In the genomic region with DNA sequence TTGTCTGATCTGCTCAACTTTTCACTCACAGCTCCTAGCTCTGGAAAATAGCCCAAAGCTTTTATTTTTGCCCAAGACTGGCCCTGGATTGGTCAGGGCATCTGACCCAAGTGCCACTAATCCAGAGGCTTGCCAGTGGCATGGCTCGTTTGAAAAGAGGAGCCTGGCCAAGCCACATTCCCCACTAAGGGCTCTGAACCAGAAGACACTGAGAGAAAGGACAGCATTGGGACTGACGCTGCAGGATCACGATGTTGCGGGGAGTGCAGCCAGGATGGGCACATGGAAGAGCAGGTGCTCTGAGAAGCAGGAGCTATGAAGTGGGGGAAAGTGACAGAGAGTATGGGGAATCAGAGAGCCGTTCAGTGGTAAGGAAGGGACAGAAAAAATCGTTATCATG, we compare ENCODE assay signal across 21 cellular contexts. TPM values are rescaled to one million over a fixed set of nuclear protein-coding genes. Genes with fewer than 3 reads are reported as not detected.
DNase-seq lines count a peak whose midpoint lies in the region; ATAC-seq and TF ChIP-seq lines count a peak whose summit lies in the region.
"Had no signal": no experiment of that assay in that cellular context is flagged by ENCODE, and none has a peak within 500 bp of the region (broad histone marks: within the 10 kb centered on the region; RNA-seq: fewer than 3 reads in every experiment).

No MANE protein-coding gene starts in this region.

- peak overlapping the region; percentile 23; the same call in 1 of the 2 replicates for H4K5ac ChIP-seq in IMR-90 (ENCODE audit: low read depth, low read length)

- BruUV-seq in IMR-90 (replicated peaks; lab: Mats Ljungman, UMichigan) = no TSS peak

- H3K4me1 ChIP-seq in IMR-90 (ENCODE audit: control insufficient read depth, insufficient read depth, low read length) (peaks cover 9% of the 10 kb centered on the region), ascending aorta (peaks cover 14 to 42% of the 10 kb centered on the region in 2 donors), thoracic aorta (ENCODE audit: control insufficient read depth in 1 of 2, low read depth in 2 of 2) (peaks cover 21 to 52% of the 10 kb centered on the region in 2 donors)
- H3K4me1 ChIP-seq: parathyroid adenoma had no signal

- H4K91ac ChIP-seq in IMR-90 (ENCODE audit: insufficient read depth, low read depth, low read length) = peak overlapping the region; percentile 82

- H3K27me3 ChIP-seq in IMR-90 (ENCODE audit: control insufficient read depth, insufficient read depth, low read length) (no peaks in the 10 kb centered on the region), ascending aorta (no peaks in the 10 kb centered on the region), thoracic aorta (replicated peaks; ENCODE audit: insufficient read depth) (no peaks in the 10 kb centered on the region)

- no peak overlapping the region for H3K4me2 ChIP-seq in IMR-90 (ENCODE audit: low read depth, low read length)

- H3K79me1 ChIP-seq in IMR-90 (ENCODE audit: low read depth in 1 of 2, low read length in 2 of 2) = no peaks in the 10 kb centered on the region

- H2AFZ ChIP-seq in IMR-90 (replicated peaks; ENCODE audit: low read length, poor library complexity) = peak overlapping the region; percentile 9
- H2AFZ ChIP-seq: parathyroid adenoma had no signal

- H3K4ac ChIP-seq in IMR-90 (ENCODE audit: low read depth, low read length) = peak overlapping the region; percentile 92

- H3K56ac ChIP-seq in IMR-90 (ENCODE audit: extremely low read depth, insufficient read depth, low read length) = no peak overlapping the region

- no peaks in the 10 kb centered on the region for H4K20me1 ChIP-seq in IMR-90 (ENCODE audit: insufficient read depth, low read length)

- H4K8ac ChIP-seq in IMR-90 (ENCODE audit: low read depth in 2 of 2, low read length in 2 of 2) = peak overlapping the region; percentile 48 to 75; a peak in 2 of 4 replicates

- peak overlapping the region; percentile 93 for H2AK5ac ChIP-seq in IMR-90 (ENCODE audit: low read depth, low read length)

- in situ Hi-C loops in IMR-90 (cut with MboI; ENCODE audit: low sequenced_read_pairs) = no loop called here

- H3K9me3 ChIP-seq in IMR-90 (ENCODE audit: control insufficient read depth, insufficient read depth, low read length) (no peaks in the 10 kb centered on the region), ascending aorta (no peaks in the 10 kb centered on the region), thoracic aorta (no peaks in the 10 kb centered on the region)
- H3K9me3 ChIP-seq: esophagus squamous epithelium, left lung had no signal

- no peak overlapping the region for H3K9ac ChIP-seq in IMR-90 (ENCODE audit: low read depth, low read length)
- H3K9ac ChIP-seq: parathyroid adenoma had no signal

- POLR2A ChIA-PET in IMR-90 (lab: Charles Lee; ENCODE audit: unreplicated experiment) = no interaction called here

- CTCF ChIA-PET in IMR-90 (lab: Yijun Ruan, JAX) = interaction anchor here (1.3 kb wide), 1 partner anchor 461 kb away, joined by 4 read pairs; no protein-coding TSS in a partner anchor

- no peak for TF ChIP-seq POLR2A in IMR-90 (IDR thresholded peaks at IDR 0.05; ENCODE audit: low read depth, low read length)

- H2BK120ac ChIP-seq in IMR-90 (ENCODE audit: low read depth, low read length) = peak overlapping the region; percentile 90

- H3K4me3 ChIP-seq in IMR-90 (ENCODE audit: insufficient read depth, low read depth, low read length) = no peak overlapping the region
- H3K4me3 ChIP-seq in ascending aorta = no peak overlapping the region
- peak overlapping the region; percentile 43 for H3K4me3 ChIP-seq in thoracic aorta
- H3K4me3 ChIP-seq: esophagus squamous epithelium, left lung, SK-N-MC had no signal

- peaks cover 19% of the 10 kb centered on the region for H3K9me1 ChIP-seq in IMR-90 (ENCODE audit: insufficient read depth, low read length)

- H3K14ac ChIP-seq in IMR-90 (replicated peaks; ENCODE audit: low read depth, low read length) = peak overlapping the region; percentile 72

- TF ChIP-seq CTCF in IMR-90 (conservative IDR thresholded peaks at IDR 0.05; ENCODE audit: low read depth, low read length) (no peak), ascending aorta (IDR thresholded peaks at IDR 0.05) (no peak), thoracic aorta (IDR thresholded peaks at IDR 0.05) (no peak)

- no peak overlapping the region; the same call in 1 of the 2 replicates for H3K27ac ChIP-seq in IMR-90 (ENCODE audit: insufficient read depth, low read length)
- H3K27ac ChIP-seq in ascending aorta = peak overlapping the region; percentile 92 to 97
- peak overlapping the region; percentile 98 for H3K27ac ChIP-seq in thoracic aorta
- H3K27ac ChIP-seq: left lung, parathyroid adenoma, SK-N-MC had no signal

- H2BK5ac ChIP-seq in IMR-90 (ENCODE audit: low read depth, low read length, poor library complexity, severe bottlenecking) = peak overlapping the region; percentile 88

- H3K23ac ChIP-seq in IMR-90 (ENCODE audit: low read depth, low read length) = peak overlapping the region; percentile 64

- peak overlapping the region; percentile 94 for H2BK20ac ChIP-seq in IMR-90 (ENCODE audit: low read depth, low read length)

- intact Hi-C loops in IMR-90 (cut with micrococcal nuclease) = no loop called here
- intact Hi-C loops in ascending aorta (cut with DNase I) = loop anchor here (2.0 to 10.0 kb wide), 5 partner anchors 35 to 1371 kb away; partner anchors contain the start of genes SIKE1 and SLC22A15

- H2BK15ac ChIP-seq in IMR-90 (ENCODE audit: low read depth, low read length) = peak overlapping the region; percentile 79

- H3K36me3 ChIP-seq in IMR-90 (ENCODE audit: control insufficient read depth, insufficient read depth, low read length) (no peaks in the 10 kb centered on the region), ascending aorta (no peaks in the 10 kb centered on the region), thoracic aorta (no peaks in the 10 kb centered on the region)
- H3K36me3 ChIP-seq: esophagus squamous epithelium, left lung had no signal

- no peak for ATAC-seq in IMR-90 (ENCODE audit: low read depth)
- no peak for ATAC-seq in thoracic aorta (ENCODE audit: insufficient number of reproducible peaks, low FRiP score, low read depth)
- ATAC-seq: activated CD8-positive, alpha-beta T cell treated with anti-CD3 and anti-CD28 coated beads, Interleukin-2, amount 10 ng/mL, durations not matched to agents 7 days and 5 days; stimulated activated memory B cell treated with anti-CD40 and anti-IgM and Interleukin-4, amounts not matched to agents 10 μg/mL and 1 μg/mL and 100 μg/mL, for 72 hours had no signal

- WGBS in IMR-90 (ENCODE audit: extremely low coverage in 2 of 2, insufficient read length in 1 of 2), 2 experiments = 100% methylated on average over 3 of the region's 6 CpGs; no CpG with 5 or more reads in 1 of the 2 experiments

- dilution Hi-C loops in IMR-90 (cut with HindIII; ENCODE audit: low sequenced_read_pairs, unreplicated experiment) = loop anchor here (25.0 kb wide), 1 partner anchor 453 kb away; no protein-coding TSS in a partner anchor

- peak overlapping the region; percentile 66; the same call in 1 of the 2 replicates for H3K18ac ChIP-seq in IMR-90 (ENCODE audit: low read depth, low read length)

- TF ChIP-seq RAD21 in IMR-90 (IDR thresholded peaks at IDR 0.05; ENCODE audit: low read length) = no peak

- DNase-seq in IMR-90 (no peak), ascending aorta (ENCODE audit: low spot score in 2 of 2) (no peak), myocyte (ENCODE audit: low read depth) (peak; percentile 64), thoracic aorta (ENCODE audit: low spot score) (no peak), NCI-H82 treated with DMSO at 0.1 percent for 48 hours (lab: John Stamatoyannopoulos, UW; ENCODE audit: unreplicated experiment) (no peak), foreskin melanocyte (no peak), KG1 (lab: John Stamatoyannopoulos, UW) (no peak)
- DNase-seq: activated CD8-positive, alpha-beta T cell treated with anti-CD3 and anti-CD28 coated beads, Interleukin-2, amount 10 ng/mL, durations not matched to agents 7 days and 5 days; CD4-positive, alpha-beta T cell; EL; esophagus squamous epithelium; NCI-H1092; NCI-H187 treated with DMSO at 0.1 percent for 48 hours; NCI-H2171 treated with DMSO at 0.1 percent for 48 hours; NCI-H526 treated with DMSO at 0.1 percent for 48 hours; right cardiac atrium; stimulated activated CD4-positive, alpha-beta T cell treated with anti-CD3 and anti-CD28 coated beads, Interleukin-4, amount 100 ng/mL, for 4 hours had no signal

- no peak overlapping the region for H2AK9ac ChIP-seq in IMR-90 (replicated peaks; ENCODE audit: low read depth, low read length, poor library complexity)

TF ChIP-seq in IMR-90, 13 proteins besides CTCF, POLR2A, EP300 and RAD21:
- TF ChIP-seq MXI1 (IDR thresholded peaks at IDR 0.05; ENCODE audit: borderline replicate concordance, low read depth, low read length) = no peak
- TF ChIP-seq SMC3 (IDR thresholded peaks at IDR 0.05; ENCODE audit: low read depth, low read length) = no peak
- TF ChIP-seq CEBPB (IDR thresholded peaks at IDR 0.05; ENCODE audit: low read depth, low read length) = no peak
- TF ChIP-seq, protein P1, sequence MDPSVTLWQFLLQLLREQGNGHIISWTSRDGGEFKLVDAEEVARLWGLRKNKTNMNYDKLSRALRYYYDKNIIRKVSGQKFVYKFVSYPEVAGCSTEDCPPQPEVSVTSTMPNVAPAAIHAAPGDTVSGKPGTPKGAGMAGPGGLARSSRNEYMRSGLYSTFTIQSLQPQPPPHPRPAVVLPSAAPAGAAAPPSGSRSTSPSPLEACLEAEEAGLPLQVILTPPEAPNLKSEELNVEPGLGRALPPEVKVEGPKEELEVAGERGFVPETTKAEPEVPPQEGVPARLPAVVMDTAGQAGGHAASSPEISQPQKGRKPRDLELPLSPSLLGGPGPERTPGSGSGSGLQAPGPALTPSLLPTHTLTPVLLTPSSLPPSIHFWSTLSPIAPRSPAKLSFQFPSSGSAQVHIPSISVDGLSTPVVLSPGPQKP (IDR thresholded peaks at IDR 0.05; ENCODE audit: borderline replicate concordance, low read depth, low read length) = no peak
- TF ChIP-seq MAFK (IDR thresholded peaks at IDR 0.05; ENCODE audit: low read depth, low read length) = no peak
- TF ChIP-seq BHLHE40 (IDR thresholded peaks at IDR 0.05; ENCODE audit: low read depth, low read length) = no peak
- no peak for TF ChIP-seq CHD1 (IDR thresholded peaks at IDR 0.05; ENCODE audit: low read depth, low read length)
- no peak for TF ChIP-seq RCOR1 (IDR thresholded peaks at IDR 0.05; ENCODE audit: insufficient replicate concordance, low read length)
- TF ChIP-seq NFE2L2 (IDR thresholded peaks at IDR 0.05; ENCODE audit: low read depth, low read length) = no peak

RNA-seq across cellular contexts. Expression of gene TSPAN2, which starts 44.9 kb away (rescaled TPM):
- 0.18 and 0.83 TPM in 2 replicates for total RNA-seq in IMR-90 (2012; rRNA removed)
- polyA plus RNA-seq in IMR-90 (2012; rRNA removed) = 0.17 and 0.60 TPM in 2 replicates
- 0.12 and 0.16 TPM in 2 replicates for polyA plus RNA-seq in IMR-90 (2012; cell fraction: cytosol; rRNA removed)
- polyA plus RNA-seq in IMR-90 (2012; cell fraction: nucleus; rRNA removed; ENCODE audit: low replicate concordance) = 0.31 TPM in 1 of 2 replicates, not detected in the other
- 10.9 TPM for total RNA-seq in ascending aorta
- 0.51 and 0.88 TPM in 2 replicates for total RNA-seq in myocyte
- 31.9 TPM for polyA plus RNA-seq in myocyte (2012)
- total RNA-seq in thoracic aorta = 10 to 100 TPM; 26.2 to 34.3 TPM
